Comparison of ENCODE assay signal across 29 cellular contexts in genomic region chr3:111881480-111881879, GRCh38. TPM values are rescaled to one million over a fixed set of nuclear protein-coding genes. Genes with fewer than 3 reads are reported as not detected.
DNase-seq lines count a peak whose midpoint lies in the region; ATAC-seq, FAIRE-seq and TF ChIP-seq lines count a peak whose summit lies in the region.
"Had no signal": no experiment of that assay in that cellular context is flagged by ENCODE, and none has a peak within 500 bp of the region (broad histone marks: within the 10 kb centered on the region; RNA-seq: fewer than 3 reads in every experiment).

No MANE protein-coding gene starts in this region.

- H3K36me3 ChIP-seq in KMS-11 (ENCODE audit: insufficient read depth) (no peaks in the 10 kb centered on the region), mammary epithelial cell (ENCODE audit: insufficient read depth, low read length) (peaks cover 5% of the 10 kb centered on the region), spleen (peaks cover 0 to 17% (median 0%) of the 10 kb centered on the region in 6 donors)
- H3K36me3 ChIP-seq: BE2C had no signal

- no peak for ATAC-seq in natural killer cell
- ATAC-seq in natural killer cell treated with Interleukin-12 subunit alpha and Interleukin-12 subunit beta and Interleukin-15 and Interleukin-18, amount 100 ng/mL, for 72 hours: no peak
- ATAC-seq: A549, GM12878 had no signal

- CTCF ChIA-PET in mammary epithelial cell (lab: Charles Lee; ENCODE audit: low non-redundant PET): no interaction called here

- H3K4me2 ChIP-seq in KMS-11 (peak overlapping the region; percentile 65; the same call in 1 of the 2 replicates), mammary epithelial cell (ENCODE audit: insufficient read depth, low read depth, low read length) (no peak overlapping the region)
- H3K4me2 ChIP-seq: A549, BLaER1 had no signal

- H3K4me1 ChIP-seq in KMS-11 (ENCODE audit: low read depth, poor library complexity, severe bottlenecking) (peaks cover 33% of the 10 kb centered on the region), mammary epithelial cell (ENCODE audit: insufficient read depth, low read length) (no peaks in the 10 kb centered on the region), spleen (peaks cover 0 to 7% (median 0%) of the 10 kb centered on the region in 6 donors)
- H3K4me1 ChIP-seq: BE2C had no signal

- TF ChIP-seq CTCF in natural killer cell (IDR thresholded peaks at IDR 0.05) (no peak), KMS-11 (conservative IDR thresholded peaks at IDR 0.05; ENCODE audit: low read depth, low read length) (no peak), fibroblast of villous mesenchyme (IDR thresholded peaks at IDR 0.05; ENCODE audit: insufficient read depth, low read depth, low read length) (no peak), mammary epithelial cell (conservative IDR thresholded peaks at IDR 0.05 in 1 of 2, IDR thresholded peaks at IDR 0.05 in 1 of 2; ENCODE audit: extremely low read depth in 1 of 2, insufficient read depth in 1 of 2, low read depth in 1 of 2, low read length in 2 of 2) (no peak), spleen (IDR thresholded peaks at IDR 0.05 in 8 of 11, conservative IDR thresholded peaks at IDR 0.05 in 3 of 11) (no peak)

- H3K27ac Mint-ChIP-seq in natural killer cell: peak overlapping the region; percentile 9 to 64
- no peak overlapping the region for H3K27ac Mint-ChIP-seq in natural killer cell treated with Interleukin-12 subunit alpha and Interleukin-12 subunit beta and Interleukin-15 and Interleukin-18, amount 100 ng/mL, for 72 hours
- H3K27ac Mint-ChIP-seq: CD14-positive monocyte; CD4-positive, alpha-beta memory T cell; CD4-positive, CD25-positive, alpha-beta regulatory T cell; CD8-positive, alpha-beta memory T cell had no signal

- H3K9me3 Mint-ChIP-seq in natural killer cell: no peaks in the 10 kb centered on the region
- no peaks in the 10 kb centered on the region for H3K9me3 Mint-ChIP-seq in natural killer cell treated with Interleukin-12 subunit alpha and Interleukin-12 subunit beta and Interleukin-15 and Interleukin-18, amount 100 ng/mL, for 72 hours

- peaks cover 13% of the 10 kb centered on the region for H3K36me3 Mint-ChIP-seq in natural killer cell
- peaks cover 5% of the 10 kb centered on the region for H3K36me3 Mint-ChIP-seq in natural killer cell treated with Interleukin-12 subunit alpha and Interleukin-12 subunit beta and Interleukin-15 and Interleukin-18, amount 100 ng/mL, for 72 hours
- H3K36me3 Mint-ChIP-seq: CD14-positive monocyte had no signal

- H3K4me3 ChIP-seq in KMS-11 (IDR thresholded peaks at IDR 0.05; ENCODE audit: insufficient read depth, low read depth, low read length) (no peak overlapping the region), fibroblast of villous mesenchyme (ENCODE audit: low read depth, low read length) (no peak overlapping the region), mammary epithelial cell (replicated peaks in 1 of 3; ENCODE audit: insufficient read depth in 1 of 3, low read depth in 2 of 3, low read length in 3 of 3) (no peak overlapping the region), spleen (no peak overlapping the region)
- H3K4me3 ChIP-seq: A549, BLaER1, GM12878 had no signal

- H4K20me1 ChIP-seq in KMS-11 (ENCODE audit: insufficient read depth): no peaks in the 10 kb centered on the region
- no peaks in the 10 kb centered on the region for H4K20me1 ChIP-seq in mammary epithelial cell (ENCODE audit: insufficient read depth, low read length)
- H4K20me1 ChIP-seq: BLaER1 had no signal

- H3K27me3 ChIP-seq in KMS-11 (ENCODE audit: insufficient read depth, low read depth): no peaks in the 10 kb centered on the region
- no peaks in the 10 kb centered on the region for H3K27me3 ChIP-seq in mammary epithelial cell (ENCODE audit: insufficient read depth, low read length)
- H3K27me3 ChIP-seq in spleen (replicated peaks in 1 of 7): no peaks in the 10 kb centered on the region
- H3K27me3 ChIP-seq: BLaER1 had no signal

- H3K9ac ChIP-seq in KMS-11 (no peak overlapping the region), mammary epithelial cell (ENCODE audit: insufficient read depth, low read length) (no peak overlapping the region)
- H3K9ac ChIP-seq: BLaER1 had no signal

- H3K4me3 Mint-ChIP-seq in natural killer cell: no peak overlapping the region
- H3K4me3 Mint-ChIP-seq in natural killer cell treated with Interleukin-12 subunit alpha and Interleukin-12 subunit beta and Interleukin-15 and Interleukin-18, amount 100 ng/mL, for 72 hours: no peak overlapping the region
- H3K4me3 Mint-ChIP-seq: CD14-positive monocyte; CD4-positive, alpha-beta memory T cell; CD4-positive, CD25-positive, alpha-beta regulatory T cell; CD8-positive, alpha-beta memory T cell had no signal

- H3K4me1 Mint-ChIP-seq in natural killer cell: peaks cover 58 to 79% of the 10 kb centered on the region in 2 donors
- peaks cover 22 to 23% of the 10 kb centered on the region in 2 donors for H3K4me1 Mint-ChIP-seq in natural killer cell treated with Interleukin-12 subunit alpha and Interleukin-12 subunit beta and Interleukin-15 and Interleukin-18, amount 100 ng/mL, for 72 hours (ENCODE audit: low read depth in 2 of 2)
- H3K4me1 Mint-ChIP-seq: CD14-positive monocyte; CD4-positive, alpha-beta memory T cell; CD4-positive, CD25-positive, alpha-beta regulatory T cell had no signal

- H3K27ac ChIP-seq in KMS-11 (no peak overlapping the region), mammary epithelial cell (ENCODE audit: insufficient read depth, low read depth, low read length) (no peak overlapping the region), spleen (no peak overlapping the region)
- H3K27ac ChIP-seq: 22Rv1, BLaER1 had no signal

- no TSS peak for BruUV-seq in mammary epithelial cell (replicated peaks; lab: Mats Ljungman, UMichigan)

- dilution Hi-C loops in mammary epithelial cell (cut with HindIII; ENCODE audit: low sequenced_read_pairs): no loop called here

- H3K9me3 ChIP-seq in mammary epithelial cell (replicated peaks; ENCODE audit: insufficient read depth, low read length): no peaks in the 10 kb centered on the region
- peaks cover 0 to 16% (median 9%) of the 10 kb centered on the region in 8 donors for H3K9me3 ChIP-seq in spleen
- H3K9me3 ChIP-seq: BE2C had no signal

- H2AFZ ChIP-seq in KMS-11 (ENCODE audit: low read depth) (no peak overlapping the region), mammary epithelial cell (ENCODE audit: low read depth, low read length) (no peak overlapping the region)

- H3K27me3 Mint-ChIP-seq in natural killer cell (ENCODE audit: low read depth in 2 of 2): no peaks in the 10 kb centered on the region
- no peaks in the 10 kb centered on the region for H3K27me3 Mint-ChIP-seq in natural killer cell treated with Interleukin-12 subunit alpha and Interleukin-12 subunit beta and Interleukin-15 and Interleukin-18, amount 100 ng/mL, for 72 hours
- H3K27me3 Mint-ChIP-seq: CD4-positive, alpha-beta memory T cell; CD8-positive, alpha-beta memory T cell had no signal

- FAIRE-seq in RCC 7860 (lab: Jason Lieb, UNC): peak; percentile 5
- FAIRE-seq: A549, GM12878, GM12892, GM18507 had no signal

- intact Hi-C loops in natural killer cell (cut with micrococcal nuclease): no loop called here
- intact Hi-C loops in mammary epithelial cell (cut with micrococcal nuclease): no loop called here
- intact Hi-C loops in spleen (cut with DNase I; ENCODE audit: low total_unique reads): no loop called here

- H3K79me2 ChIP-seq in KMS-11 (ENCODE audit: insufficient read depth, low read depth) (no peaks in the 10 kb centered on the region), mammary epithelial cell (ENCODE audit: insufficient read depth, low read length) (peaks cover 94% of the 10 kb centered on the region)

- in situ Hi-C loops in mammary epithelial cell (cut with MboI; ENCODE audit: low sequenced_read_pairs in 2 of 2): no loop called here

- TF ChIP-seq POLR2A in spleen (IDR thresholded peaks at IDR 0.05): no peak

- no peak for DNase-seq in natural killer cell
- DNase-seq in natural killer cell treated with Interleukin-12 subunit alpha and Interleukin-12 subunit beta and Interleukin-15 and Interleukin-18, amount 100 ng/mL, for 72 hours (ENCODE audit: low spot score): no peak
- DNase-seq in RCC 7860 (ENCODE audit: low spot score): no peak
- peak; percentile 76 for DNase-seq in fibroblast of villous mesenchyme (ENCODE audit: low read depth)
- no peak for DNase-seq in mammary epithelial cell
- DNase-seq in spleen: no peak
- DNase-seq in activated naive CD4-positive, alpha-beta T cell treated with Interleukin-2 at 50 U/mL for 16 hours: no peak
- DNase-seq: BE2C; C1 segment of cervical spinal cord; CD4-positive, alpha-beta memory T cell; CD4-positive, CD25-positive, alpha-beta regulatory T cell; CD8-positive, alpha-beta memory T cell; COR-L47; DMS 273 treated with DMSO at 0.1 percent for 48 hours; DMS153; DMS53; DMS79; DND-41; EL; GDM1 had no signal

RNA-seq across cellular contexts. Expression of gene PHLDB2, which starts 22.4 kb away (rescaled TPM):
- total RNA-seq in natural killer cell: 10 to 100 TPM; 63.3 to 93.4 (median 64.0) TPM
- 10 to 100 TPM; 12.2 to 13.6 TPM for total RNA-seq in natural killer cell treated with Interleukin-12 subunit alpha and Interleukin-12 subunit beta and Interleukin-15 and Interleukin-18, amount 100 ng/mL, for 72 hours
- 82.1 and 111 TPM in 2 replicates for total RNA-seq in fibroblast of villous mesenchyme
- total RNA-seq in mammary epithelial cell: 100 to 1,000 TPM in 1 of 2 donors, 10 to 100 TPM in 1; 95.5 to 153 TPM
- polyA plus RNA-seq in mammary epithelial cell: 21.1 TPM
- polyA minus RNA-seq in mammary epithelial cell: 55.5 TPM
- total RNA-seq in spleen: 10 to 100 TPM; 28.3 to 78.6 (median 50.9) TPM
- polyA plus RNA-seq in spleen: 10 to 100 TPM in 2 of 3 donors, 1 to 10 TPM in 1; 4.7 to 18.8 (median 13.4) TPM
- total RNA-seq: G401 had no signal

Comparison
In these comparisons a context has a peak if more than half of its experiments do, and no peak if none do; other contexts are left out.
1. H3K27ac Mint-ChIP-seq: peak in natural killer cell (2 of 2); none in natural killer cell treated with Interleukin-12 subunit alpha and Interleukin-12 subunit beta and Interleukin-15 and Interleukin-18, amount 100 ng/mL, for 72 hours (0 of 2).